2 cellular contexts compared by ENCODE assay signal in the genomic region with DNA sequence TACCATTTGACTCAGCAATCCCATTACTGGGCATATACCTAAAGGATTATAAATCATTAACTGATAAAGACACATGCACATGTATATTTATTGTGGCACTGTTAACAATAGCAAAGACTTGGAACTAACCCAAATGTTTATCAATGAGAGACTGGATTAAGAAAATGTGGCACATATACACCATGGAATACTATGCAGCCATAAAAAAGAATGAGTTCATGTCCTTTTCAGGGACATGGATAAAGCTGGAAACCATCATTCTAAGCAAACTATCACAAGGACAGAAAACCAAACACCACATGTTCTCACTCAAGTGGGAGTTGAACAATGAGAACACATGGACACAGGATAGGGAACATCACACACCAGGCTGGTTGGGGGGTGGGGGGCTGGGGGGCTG.
TF ChIP-seq lines count a peak whose summit lies in the region.

No MANE protein-coding gene starts in this region.

TF ChIP-seq in HEK293, 187 proteins besides CTCF, POLR2A, EP300 and RAD21:
- peak; percentile 85 for TF ChIP-seq ZNF146 (tag by site-specific recombination; IDR thresholded peaks at IDR 0.05)

TF ChIP-seq in K562, 482 proteins besides CTCF, POLR2A, EP300 and RAD21:
- TF ChIP-seq KDM1A (IDR thresholded peaks at IDR 0.05) (peak in 1 of 2 experiments; percentile 13; a peak in 1 of 4 replicates), ZNF146 (CRISPR knock-in tag; IDR thresholded peaks at IDR 0.05; ENCODE audit: unreplicated experiment) (peak; percentile 65), BCOR (IDR thresholded peaks at IDR 0.05) (peak; percentile 62; the same call in 1 of the 2 replicates)
